In genomic region chr12:88272456-88272855, GRCh38 we compare ENCODE assay signal across 25 cellular contexts.
DNase-seq lines count a peak whose midpoint lies in the region; ATAC-seq, FAIRE-seq and TF ChIP-seq lines count a peak whose summit lies in the region.
"Had no signal": no experiment of that assay in that cellular context is flagged by ENCODE, and none has a peak within 500 bp of the region (broad histone marks: within the 10 kb centered on the region; RNA-seq: fewer than 3 reads in every experiment).

No MANE protein-coding gene starts in this region.

- H3K9ac ChIP-seq in astrocyte (ENCODE audit: low read length): no peak overlapping the region
- H3K9ac ChIP-seq: BLaER1 treated with 17β-estradiol and CSF1 and Interleukin-3, amounts not matched to agents 10 nM and 100 nM; GM23248 had no signal

- no peaks in the 10 kb centered on the region for H3F3A ChIP-seq in GM23338 (replicated peaks; ENCODE audit: low read depth)

- CTCF ChIA-PET in CD8-positive, alpha-beta memory T cell (lab: Charles Lee): no interaction called here

- no peaks in the 10 kb centered on the region for H3K9me2 ChIP-seq in GM23338 (ENCODE audit: insufficient read depth)

- H3K9me3 Mint-ChIP-seq in GM23338 (no peaks in the 10 kb centered on the region), astrocyte (ENCODE audit: unreplicated experiment) (no peaks in the 10 kb centered on the region), CD14-positive monocyte (peaks cover 2 to 13% (median 7%) of the 10 kb centered on the region in 7 donors), progenitor cell of endocrine pancreas (ENCODE audit: low read depth) (peaks cover 4% of the 10 kb centered on the region)
- peaks cover 0 to 2% (median 0%) of the 10 kb centered on the region in 5 donors for H3K9me3 Mint-ChIP-seq in CD8-positive, alpha-beta memory T cell
- H3K9me3 Mint-ChIP-seq: CD4-positive, alpha-beta memory T cell had no signal

- ATAC-seq in GM23338 (no peak; the same call in 2 of the 3 replicates), GM19395 (IDR thresholded peaks at IDR 0.05; ENCODE audit: unreplicated experiment) (no peak)
- ATAC-seq: Right ventricle myocardium inferior, T-cell had no signal

- no peaks in the 10 kb centered on the region for H4K20me1 ChIP-seq in GM23338 (replicated peaks; ENCODE audit: insufficient read depth)
- no peaks in the 10 kb centered on the region for H4K20me1 ChIP-seq in astrocyte (ENCODE audit: insufficient read depth, low read length)
- H4K20me1 ChIP-seq: BLaER1 treated with 17β-estradiol and CSF1 and Interleukin-3, amounts not matched to agents 10 nM and 100 nM had no signal

- H3K27ac ChIP-seq in GM23338 (ENCODE audit: low read depth): no peak overlapping the region
- no peak overlapping the region for H3K27ac ChIP-seq in astrocyte (ENCODE audit: low read depth, low read length)
- H3K27ac ChIP-seq in CD8-positive, alpha-beta memory T cell (ENCODE audit: low read depth, low read length): no peak overlapping the region
- H3K27ac ChIP-seq: BLaER1 treated with 17β-estradiol and CSF1 and Interleukin-3, amounts not matched to agents 10 nM and 100 nM; GM23248; SJSA1 had no signal

- TF ChIP-seq CTCF in GM23338 (conservative IDR thresholded peaks at IDR 0.05; ENCODE audit: low read depth in 2 of 2) (no peak), astrocyte (IDR thresholded peaks at IDR 0.05; ENCODE audit: insufficient read depth, low read depth, low read length) (no peak), CD14-positive monocyte (IDR thresholded peaks at IDR 0.05) (no peak), progenitor cell of endocrine pancreas (IDR thresholded peaks at IDR 0.05; ENCODE audit: unreplicated experiment) (no peak)

- H3K27me3 ChIP-seq in GM23338 (ENCODE audit: insufficient read depth) (no peaks in the 10 kb centered on the region), astrocyte (ENCODE audit: insufficient read depth, low read length) (no peaks in the 10 kb centered on the region)
- H3K27me3 ChIP-seq in CD8-positive, alpha-beta memory T cell (ENCODE audit: insufficient read depth, low read length, poor library complexity, severe bottlenecking): no peaks in the 10 kb centered on the region
- H3K27me3 ChIP-seq: BLaER1 treated with 17β-estradiol and CSF1 and Interleukin-3, amounts not matched to agents 10 nM and 100 nM had no signal

- H3K4me2 ChIP-seq in GM23338 (no peak overlapping the region), astrocyte (ENCODE audit: low read length) (no peak overlapping the region)
- H3K4me2 ChIP-seq: BLaER1 treated with 17β-estradiol and CSF1 and Interleukin-3, amounts not matched to agents 10 nM and 100 nM had no signal

- H3K4me3 Mint-ChIP-seq in GM23338 (no peak overlapping the region), astrocyte (ENCODE audit: unreplicated experiment) (no peak overlapping the region), CD14-positive monocyte (no peak overlapping the region), progenitor cell of endocrine pancreas (ENCODE audit: low read depth) (no peak overlapping the region)
- no peak overlapping the region for H3K4me3 Mint-ChIP-seq in CD8-positive, alpha-beta memory T cell
- H3K4me3 Mint-ChIP-seq: CD4-positive, alpha-beta memory T cell; T-cell had no signal

- DNase-seq in GM23338 (ENCODE audit: low spot score) (no peak), NCI-H226 (peak; percentile 65), astrocyte (ENCODE audit: low read depth) (peak; percentile 0), CD14-positive monocyte (ENCODE audit: low spot score) (no peak), progenitor cell of endocrine pancreas (ENCODE audit: low spot score, unreplicated experiment) (no peak)
- DNase-seq in CD8-positive, alpha-beta memory T cell: no peak
- DNase-seq: AML-193, DMS 273 treated with DMSO at 0.1 percent for 48 hours, DMS79, GM23248, NCI-H1092 treated with DMSO at 0.1 percent for 48 hours, NCI-H1436, NCI-H187, NCI-H2081 treated with DMSO at 0.1 percent for 48 hours, NCI-H2171 treated with DMSO at 0.1 percent for 48 hours, NCI-H748 treated with DMSO at 0.1 percent for 48 hours, T-cell had no signal

- no peaks in the 10 kb centered on the region for H3K79me2 ChIP-seq in GM23338 (replicated peaks; ENCODE audit: insufficient read depth)
- H3K79me2 ChIP-seq in astrocyte (ENCODE audit: insufficient read depth, low read length): no peaks in the 10 kb centered on the region

- POLR2A ChIA-PET in CD8-positive, alpha-beta memory T cell (lab: Charles Lee): no interaction called here

- H3K4me1 Mint-ChIP-seq in GM23338: peaks cover 8% of the 10 kb centered on the region; the same call in 2 of the 3 replicates
- H3K4me1 Mint-ChIP-seq in astrocyte (ENCODE audit: low read depth, unreplicated experiment): no peaks in the 10 kb centered on the region
- no peaks in the 10 kb centered on the region for H3K4me1 Mint-ChIP-seq in CD8-positive, alpha-beta memory T cell
- H3K4me1 Mint-ChIP-seq in CD14-positive monocyte: no peaks in the 10 kb centered on the region
- no peaks in the 10 kb centered on the region for H3K4me1 Mint-ChIP-seq in progenitor cell of endocrine pancreas (ENCODE audit: low read depth)
- H3K4me1 Mint-ChIP-seq: CD4-positive, alpha-beta memory T cell; T-cell had no signal

- H3K27ac Mint-ChIP-seq in GM23338 (0 out of 2 replicates have a peak overlapping the region, but pooled peaks have one; percentile 60), astrocyte (ENCODE audit: unreplicated experiment) (no peak overlapping the region), CD14-positive monocyte (no peak overlapping the region), progenitor cell of endocrine pancreas (no peak overlapping the region)
- H3K27ac Mint-ChIP-seq in CD8-positive, alpha-beta memory T cell: no peak overlapping the region
- H3K27ac Mint-ChIP-seq: CD4-positive, alpha-beta memory T cell; T-cell had no signal

- intact Hi-C loops in CD14-positive monocyte (cut with micrococcal nuclease): no loop called here

- peak overlapping the region; percentile 75; the same call in 1 of the 2 replicates for H2AFZ ChIP-seq in GM23338
- no peak overlapping the region for H2AFZ ChIP-seq in astrocyte (ENCODE audit: low read depth, low read length)
- H2AFZ ChIP-seq: GM23248 had no signal

- H3K4me1 ChIP-seq in GM23338 (ENCODE audit: insufficient read depth) (no peaks in the 10 kb centered on the region), astrocyte (ENCODE audit: insufficient read depth, low read length) (no peaks in the 10 kb centered on the region)
- no peaks in the 10 kb centered on the region for H3K4me1 ChIP-seq in CD8-positive, alpha-beta memory T cell (ENCODE audit: insufficient read depth, low read length)
- H3K4me1 ChIP-seq: BLaER1 treated with 17β-estradiol and CSF1 and Interleukin-3, amounts not matched to agents 10 nM and 100 nM; HAP-1; SJSA1 had no signal

- H3K36me3 ChIP-seq in GM23338 (ENCODE audit: insufficient read depth) (no peaks in the 10 kb centered on the region), astrocyte (ENCODE audit: insufficient read depth, low read length) (no peaks in the 10 kb centered on the region)
- H3K36me3 ChIP-seq in CD8-positive, alpha-beta memory T cell (ENCODE audit: insufficient read depth, low read length): no peaks in the 10 kb centered on the region
- H3K36me3 ChIP-seq: BLaER1 treated with 17β-estradiol and CSF1 and Interleukin-3, amounts not matched to agents 10 nM and 100 nM; HAP-1; SJSA1 had no signal

- peaks cover 4% of the 10 kb centered on the region for H3K27me3 Mint-ChIP-seq in GM23338 (ENCODE audit: insufficient read depth, low read depth, poor library complexity)
- H3K27me3 Mint-ChIP-seq in astrocyte (ENCODE audit: low read depth, unreplicated experiment): no peaks in the 10 kb centered on the region
- H3K27me3 Mint-ChIP-seq in CD8-positive, alpha-beta memory T cell: peaks cover 0 to 1% of the 10 kb centered on the region in 2 donors
- no peaks in the 10 kb centered on the region for H3K27me3 Mint-ChIP-seq in CD14-positive monocyte (ENCODE audit: low read depth in 3 of 3)
- peaks cover 4% of the 10 kb centered on the region for H3K27me3 Mint-ChIP-seq in progenitor cell of endocrine pancreas
- H3K27me3 Mint-ChIP-seq: CD4-positive, alpha-beta memory T cell; T-cell had no signal

- FAIRE-seq in astrocyte (lab: Jason Lieb, UNC): no peak
- FAIRE-seq: A204.1, RCC 7860 had no signal

- no peaks in the 10 kb centered on the region for H3K36me3 Mint-ChIP-seq in GM23338 (ENCODE audit: low read depth)
- no peaks in the 10 kb centered on the region for H3K36me3 Mint-ChIP-seq in astrocyte (ENCODE audit: low read depth, unreplicated experiment)
- no peaks in the 10 kb centered on the region for H3K36me3 Mint-ChIP-seq in CD8-positive, alpha-beta memory T cell
- no peaks in the 10 kb centered on the region for H3K36me3 Mint-ChIP-seq in CD14-positive monocyte
- H3K36me3 Mint-ChIP-seq in progenitor cell of endocrine pancreas (ENCODE audit: insufficient read depth): no peaks in the 10 kb centered on the region
- H3K36me3 Mint-ChIP-seq: CD4-positive, alpha-beta memory T cell; T-cell had no signal

- no peak overlapping the region for H3K4me3 ChIP-seq in GM23338
- no peak overlapping the region for H3K4me3 ChIP-seq in astrocyte (ENCODE audit: insufficient read depth, low read depth, low read length)
- H3K4me3 ChIP-seq in CD8-positive, alpha-beta memory T cell (ENCODE audit: low read length): no peak overlapping the region
- H3K4me3 ChIP-seq: BLaER1 treated with 17β-estradiol and CSF1 and Interleukin-3, amounts not matched to agents 10 nM and 100 nM; GM23248; HAP-1; SJSA1 had no signal

- no peaks in the 10 kb centered on the region for H3K9me3 ChIP-seq in astrocyte (ENCODE audit: insufficient read depth, low read depth, low read length)
- no peaks in the 10 kb centered on the region for H3K9me3 ChIP-seq in CD8-positive, alpha-beta memory T cell (ENCODE audit: low read length)
- H3K9me3 ChIP-seq: HAP-1, SJSA1 had no signal

TF ChIP-seq in GM23338, 12 proteins besides CTCF, POLR2A, EP300 and RAD21 (continues in another document):
- TF ChIP-seq CREB1 (CRISPR knock-in tag; IDR thresholded peaks at IDR 0.05; ENCODE audit: low read depth) (no peak), ZNF114 (CRISPR knock-in tag; IDR thresholded peaks at IDR 0.05) (no peak), EZH2 (IDR thresholded peaks at IDR 0.05; ENCODE audit: low read depth, unreplicated experiment) (no peak), NANOG (IDR thresholded peaks at IDR 0.05; ENCODE audit: borderline replicate concordance) (no peak), STAT1 (IDR thresholded peaks at IDR 0.05; ENCODE audit: unreplicated experiment) (no peak)

Comparison
In these comparisons a context has a peak if more than half of its experiments do, and no peak if none do; other contexts are left out.
1. DNase-seq: peak in NCI-H226 (single experiment) and astrocyte (single experiment); none in GM23338 (single experiment), CD8-positive, alpha-beta memory T cell (0 of 5), CD14-positive monocyte (single experiment) and progenitor cell of endocrine pancreas (single experiment).